10 cellular contexts compared by ENCODE assay signal in genomic region chr9:69155341-69156030, GRCh38. TPM values are rescaled to one million over a fixed set of nuclear protein-coding genes. Genes with fewer than 3 reads are reported as not detected.
A peak's percentile ranks its signal among the peaks of the same experiment; 100 is the strongest.
DNase-seq lines count a peak whose midpoint lies in the region; ATAC-seq and TF ChIP-seq lines count a peak whose summit lies in the region.
"Had no signal": no experiment of that assay in that cellular context is flagged by ENCODE, and none has a peak within 500 bp of the region (broad histone marks: within the 10 kb centered on the region; RNA-seq: fewer than 3 reads in every experiment).

No MANE protein-coding gene starts in this region.

- no peaks in the 10 kb centered on the region for H3K9me3 ChIP-seq in Caco-2
- H3K9me3 ChIP-seq in naive thymus-derived CD4-positive, alpha-beta T cell (ENCODE audit: control insufficient read depth in 2 of 3, low read length in 3 of 3) = no peaks in the 10 kb centered on the region

- CTCF ChIA-PET in Caco-2 (lab: Charles Lee) = no interaction called here
- CTCF ChIA-PET in naive thymus-derived CD4-positive, alpha-beta T cell (lab: Charles Lee) = no interaction called here

- BruUV-seq in Caco-2 (replicated peaks; lab: Mats Ljungman, UMichigan) = no TSS peak

- no peaks in the 10 kb centered on the region for H3K9me3 Mint-ChIP-seq in Caco-2 (ENCODE audit: unreplicated experiment)
- no peaks in the 10 kb centered on the region for H3K9me3 Mint-ChIP-seq in activated T-helper 17 cell treated with anti-CD3 and anti-CD28 coated beads, Interleukin-2, amount 50 U/mL, for 72 hours
- peaks cover 0 to 3% (median 0%) of the 10 kb centered on the region in 11 donors for H3K9me3 Mint-ChIP-seq in naive thymus-derived CD4-positive, alpha-beta T cell

- peak; percentile 18 to 42 for DNase-seq in Caco-2
- DNase-seq in naive thymus-derived CD4-positive, alpha-beta T cell = no peak
- DNase-seq in activated CD4-positive, alpha-beta T cell treated with anti-CD3 and anti-CD28 coated beads for 48 hours = no peak
- no peak for DNase-seq in stimulated activated CD8-positive, alpha-beta memory T cell treated with anti-CD3 and anti-CD28 coated beads, Interleukin-4, amount 100 ng/mL, for 48 hours
- no peak for DNase-seq in NCI-H1092 treated with DMSO at 0.1 percent for 48 hours (lab: John Stamatoyannopoulos, UW)
- DNase-seq: AML-193 had no signal

- no peaks in the 10 kb centered on the region for H3K27me3 ChIP-seq in Caco-2 (replicated peaks; ENCODE audit: control insufficient read depth, insufficient read depth, low read length)
- H3K27me3 ChIP-seq in naive thymus-derived CD4-positive, alpha-beta T cell (ENCODE audit: control insufficient read depth in 2 of 2, insufficient read depth in 2 of 2, low read length in 2 of 2) = no peaks in the 10 kb centered on the region
- H3K27me3 ChIP-seq: cardiac muscle cell had no signal

- intact Hi-C loops in Caco-2 (cut with micrococcal nuclease; ENCODE audit: unreplicated experiment) = loop anchor here (5.0 kb wide), 1 partner anchor 37 kb away; no protein-coding TSS in a partner anchor
- intact Hi-C loops in naive thymus-derived CD4-positive, alpha-beta T cell (cut with micrococcal nuclease) = loop anchor here in 1 of 2 donors (5.0 kb wide), 1 partner anchor 37 kb away; no protein-coding TSS in a partner anchor

- TF ChIP-seq CTCF in Caco-2 (IDR thresholded peaks at IDR 0.05; ENCODE audit: insufficient read depth in 1 of 2, low read depth in 1 of 2, low read length in 1 of 2, severe bottlenecking in 1 of 2, unreplicated experiment in 1 of 2) = no peak

- H3K27ac Mint-ChIP-seq in Caco-2 (ENCODE audit: unreplicated experiment) = peak overlapping the region; percentile 67
- H3K27ac Mint-ChIP-seq in activated T-helper 17 cell treated with anti-CD3 and anti-CD28 coated beads, Interleukin-2, amount 50 U/mL, for 72 hours = peak overlapping the region; percentile 14
- H3K27ac Mint-ChIP-seq in naive thymus-derived CD4-positive, alpha-beta T cell = no peak overlapping the region

- POLR2A ChIA-PET in Caco-2 (lab: Charles Lee) = no interaction called here
- POLR2A ChIA-PET in naive thymus-derived CD4-positive, alpha-beta T cell (lab: Charles Lee) = interaction anchor here (0.8 kb wide), 1 partner anchor 18 kb away, joined by 4 read pairs; no protein-coding TSS in a partner anchor

- ATAC-seq in GM19328 (IDR thresholded peaks at IDR 0.05; ENCODE audit: unreplicated experiment) (peak; percentile 94), HG03039 (IDR thresholded peaks at IDR 0.05; ENCODE audit: unreplicated experiment) (peak; percentile 98)
- peak; percentile 32 for ATAC-seq in activated T-helper 17 cell treated with anti-CD3 and anti-CD28 coated beads, Interleukin-2, amount 50 U/mL, for 72 hours (replicated peaks)
- no peak for ATAC-seq in naive thymus-derived CD4-positive, alpha-beta T cell

- H3K36me3 ChIP-seq in Caco-2 (ENCODE audit: control insufficient read depth, insufficient read depth, low read length) = no peaks in the 10 kb centered on the region
- no peaks in the 10 kb centered on the region for H3K36me3 ChIP-seq in naive thymus-derived CD4-positive, alpha-beta T cell (ENCODE audit: control insufficient read depth in 2 of 3, insufficient read depth in 3 of 3, low read length in 3 of 3)
- H3K36me3 ChIP-seq: cardiac muscle cell had no signal

- no peaks in the 10 kb centered on the region for H3K36me3 Mint-ChIP-seq in Caco-2 (ENCODE audit: insufficient read depth, unreplicated experiment)
- H3K36me3 Mint-ChIP-seq in activated T-helper 17 cell treated with anti-CD3 and anti-CD28 coated beads, Interleukin-2, amount 50 U/mL, for 72 hours (ENCODE audit: low read depth) = peaks cover 5% of the 10 kb centered on the region
- peaks cover 0 to 31% (median 11%) of the 10 kb centered on the region in 5 donors for H3K36me3 Mint-ChIP-seq in naive thymus-derived CD4-positive, alpha-beta T cell

- no peaks in the 10 kb centered on the region for H3K4me1 Mint-ChIP-seq in Caco-2 (ENCODE audit: low read depth, unreplicated experiment)
- no peaks in the 10 kb centered on the region for H3K4me1 Mint-ChIP-seq in activated T-helper 17 cell treated with anti-CD3 and anti-CD28 coated beads, Interleukin-2, amount 50 U/mL, for 72 hours
- H3K4me1 Mint-ChIP-seq in naive thymus-derived CD4-positive, alpha-beta T cell = peaks cover 0 to 4% (median 0%) of the 10 kb centered on the region in 7 donors

- no peak overlapping the region for H3K4me3 Mint-ChIP-seq in Caco-2 (ENCODE audit: unreplicated experiment)
- H3K4me3 Mint-ChIP-seq in activated T-helper 17 cell treated with anti-CD3 and anti-CD28 coated beads, Interleukin-2, amount 50 U/mL, for 72 hours = no peak overlapping the region
- no peak overlapping the region for H3K4me3 Mint-ChIP-seq in naive thymus-derived CD4-positive, alpha-beta T cell

- no peaks in the 10 kb centered on the region for H3K4me1 ChIP-seq in Caco-2
- H3K4me1 ChIP-seq in naive thymus-derived CD4-positive, alpha-beta T cell (ENCODE audit: control insufficient read depth in 2 of 2, insufficient read depth in 2 of 2, low read length in 2 of 2) = no peaks in the 10 kb centered on the region

- H3K27ac ChIP-seq in naive thymus-derived CD4-positive, alpha-beta T cell (ENCODE audit: low read depth, low read length) = no peak overlapping the region
- H3K27ac ChIP-seq: cardiac muscle cell had no signal

- H3K27me3 Mint-ChIP-seq in Caco-2 (ENCODE audit: insufficient read depth, unreplicated experiment) = no peaks in the 10 kb centered on the region
- H3K27me3 Mint-ChIP-seq in activated T-helper 17 cell treated with anti-CD3 and anti-CD28 coated beads, Interleukin-2, amount 50 U/mL, for 72 hours = no peaks in the 10 kb centered on the region
- H3K27me3 Mint-ChIP-seq in naive thymus-derived CD4-positive, alpha-beta T cell = no peaks in the 10 kb centered on the region

- H3K4me3 ChIP-seq in Caco-2 (ENCODE audit: low read depth, low read length) = no peak overlapping the region
- no peak overlapping the region for H3K4me3 ChIP-seq in naive thymus-derived CD4-positive, alpha-beta T cell (ENCODE audit: low read length)
- H3K4me3 ChIP-seq: cardiac muscle cell had no signal

RNA-seq across cellular contexts. Expression of gene TJP2, which starts 18.6 kb away (rescaled TPM):
- total RNA-seq in Caco-2 (2022) = 35.8 and 36.7 TPM in 2 replicates
- total RNA-seq in activated T-helper 17 cell treated with anti-CD3 and anti-CD28 coated beads, Interleukin-2, amount 50 U/mL, for 72 hours = 10 to 100 TPM; 25.9 to 27.3 TPM
- 10 to 100 TPM; 10.5 to 27.3 (median 23.0) TPM for total RNA-seq in naive thymus-derived CD4-positive, alpha-beta T cell
- polyA plus RNA-seq in naive thymus-derived CD4-positive, alpha-beta T cell = 10 to 100 TPM in 1 of 2 donors, 1 to 10 TPM in 1; 1.6 to 10.3 TPM

Comparison
In these comparisons a context has a peak if more than half of its experiments do, and no peak if none do; other contexts are left out.
1. DNase-seq: peak in Caco-2 (2 of 2); none in naive thymus-derived CD4-positive, alpha-beta T cell (0 of 9), activated CD4-positive, alpha-beta T cell treated with anti-CD3 and anti-CD28 coated beads for 48 hours (single experiment), stimulated activated CD8-positive, alpha-beta memory T cell treated with anti-CD3 and anti-CD28 coated beads, Interleukin-4, amount 100 ng/mL, for 48 hours (single experiment) and NCI-H1092 treated with DMSO at 0.1 percent for 48 hours (single experiment).
2. H3K27ac Mint-ChIP-seq: peak in Caco-2 (single experiment) and activated T-helper 17 cell treated with anti-CD3 and anti-CD28 coated beads, Interleukin-2, amount 50 U/mL, for 72 hours (single experiment); none in naive thymus-derived CD4-positive, alpha-beta T cell (0 of 9).